ENCODE assay signal across 2 cellular contexts in genomic region chr12:20050166-20050565, GRCh38.
TF ChIP-seq lines count a peak whose summit lies in the region.

No MANE protein-coding gene starts in this region.

TF ChIP-seq in H1, 55 proteins besides CTCF, POLR2A, EP300 and RAD21:
- TF ChIP-seq CHD7 (IDR thresholded peaks at IDR 0.05; ENCODE audit: insufficient replicate concordance, low read length) (no peak), SP4 (IDR thresholded peaks at IDR 0.05; ENCODE audit: low read length) (no peak), SRF (IDR thresholded peaks at IDR 0.05; ENCODE audit: low read depth, low read length) (no peak), YY1 (IDR thresholded peaks at IDR 0.05; ENCODE audit: low read depth, low read length) (no peak), RXRA (IDR thresholded peaks at IDR 0.05; ENCODE audit: insufficient read depth, low read depth, low read length) (no peak), EGR1 (IDR thresholded peaks at IDR 0.05; ENCODE audit: borderline replicate concordance, low read depth, low read length) (no peak), BACH1 (IDR thresholded peaks at IDR 0.05; ENCODE audit: low read length) (no peak), SUZ12 (IDR thresholded peaks at IDR 0.05; ENCODE audit: low read length) (no peak), CBX8 (IDR thresholded peaks at IDR 0.05; ENCODE audit: borderline replicate concordance, low read depth, low read length) (no peak)

TF ChIP-seq in WTC11, 78 proteins besides CTCF, POLR2A, EP300 and RAD21:
- TF ChIP-seq ATF2 (CRISPR knock-in tag; IDR thresholded peaks at IDR 0.05; ENCODE audit: borderline replicate concordance, low read depth) (no peak), CREM (CRISPR knock-in tag; IDR thresholded peaks at IDR 0.05) (no peak), NFATC4 (CRISPR knock-in tag; IDR thresholded peaks at IDR 0.05) (no peak), ZNF416 (CRISPR knock-in tag; IDR thresholded peaks at IDR 0.05) (no peak), SMAD4 (CRISPR knock-in tag; IDR thresholded peaks at IDR 0.05) (no peak)
